Comparison of ENCODE assay signal across 1 cellular context in the genomic region with DNA sequence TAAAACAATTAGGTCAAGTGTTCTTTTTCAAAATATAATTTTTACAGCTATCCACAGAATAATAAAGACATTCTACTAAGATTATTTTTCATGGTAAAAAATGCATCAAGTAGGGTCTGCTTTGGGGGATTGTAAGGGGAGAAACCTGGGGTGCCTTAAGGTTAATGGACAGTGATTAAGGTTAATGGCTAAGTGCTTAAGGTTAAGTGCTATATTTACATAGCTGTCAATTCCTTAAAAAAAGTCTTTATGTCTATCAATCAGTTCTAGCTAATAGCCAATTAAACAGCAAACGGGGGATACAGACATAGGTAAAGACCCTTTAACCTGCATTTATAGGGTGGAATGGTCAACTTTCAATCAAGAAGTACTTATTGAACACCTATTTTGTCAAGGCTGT.
TF ChIP-seq lines count a peak whose summit lies in the region.

No MANE protein-coding gene starts in this region.

TF ChIP-seq in GM23338, 12 proteins besides CTCF, POLR2A, EP300 and RAD21 (continued from another document):
- TF ChIP-seq, protein P1, sequence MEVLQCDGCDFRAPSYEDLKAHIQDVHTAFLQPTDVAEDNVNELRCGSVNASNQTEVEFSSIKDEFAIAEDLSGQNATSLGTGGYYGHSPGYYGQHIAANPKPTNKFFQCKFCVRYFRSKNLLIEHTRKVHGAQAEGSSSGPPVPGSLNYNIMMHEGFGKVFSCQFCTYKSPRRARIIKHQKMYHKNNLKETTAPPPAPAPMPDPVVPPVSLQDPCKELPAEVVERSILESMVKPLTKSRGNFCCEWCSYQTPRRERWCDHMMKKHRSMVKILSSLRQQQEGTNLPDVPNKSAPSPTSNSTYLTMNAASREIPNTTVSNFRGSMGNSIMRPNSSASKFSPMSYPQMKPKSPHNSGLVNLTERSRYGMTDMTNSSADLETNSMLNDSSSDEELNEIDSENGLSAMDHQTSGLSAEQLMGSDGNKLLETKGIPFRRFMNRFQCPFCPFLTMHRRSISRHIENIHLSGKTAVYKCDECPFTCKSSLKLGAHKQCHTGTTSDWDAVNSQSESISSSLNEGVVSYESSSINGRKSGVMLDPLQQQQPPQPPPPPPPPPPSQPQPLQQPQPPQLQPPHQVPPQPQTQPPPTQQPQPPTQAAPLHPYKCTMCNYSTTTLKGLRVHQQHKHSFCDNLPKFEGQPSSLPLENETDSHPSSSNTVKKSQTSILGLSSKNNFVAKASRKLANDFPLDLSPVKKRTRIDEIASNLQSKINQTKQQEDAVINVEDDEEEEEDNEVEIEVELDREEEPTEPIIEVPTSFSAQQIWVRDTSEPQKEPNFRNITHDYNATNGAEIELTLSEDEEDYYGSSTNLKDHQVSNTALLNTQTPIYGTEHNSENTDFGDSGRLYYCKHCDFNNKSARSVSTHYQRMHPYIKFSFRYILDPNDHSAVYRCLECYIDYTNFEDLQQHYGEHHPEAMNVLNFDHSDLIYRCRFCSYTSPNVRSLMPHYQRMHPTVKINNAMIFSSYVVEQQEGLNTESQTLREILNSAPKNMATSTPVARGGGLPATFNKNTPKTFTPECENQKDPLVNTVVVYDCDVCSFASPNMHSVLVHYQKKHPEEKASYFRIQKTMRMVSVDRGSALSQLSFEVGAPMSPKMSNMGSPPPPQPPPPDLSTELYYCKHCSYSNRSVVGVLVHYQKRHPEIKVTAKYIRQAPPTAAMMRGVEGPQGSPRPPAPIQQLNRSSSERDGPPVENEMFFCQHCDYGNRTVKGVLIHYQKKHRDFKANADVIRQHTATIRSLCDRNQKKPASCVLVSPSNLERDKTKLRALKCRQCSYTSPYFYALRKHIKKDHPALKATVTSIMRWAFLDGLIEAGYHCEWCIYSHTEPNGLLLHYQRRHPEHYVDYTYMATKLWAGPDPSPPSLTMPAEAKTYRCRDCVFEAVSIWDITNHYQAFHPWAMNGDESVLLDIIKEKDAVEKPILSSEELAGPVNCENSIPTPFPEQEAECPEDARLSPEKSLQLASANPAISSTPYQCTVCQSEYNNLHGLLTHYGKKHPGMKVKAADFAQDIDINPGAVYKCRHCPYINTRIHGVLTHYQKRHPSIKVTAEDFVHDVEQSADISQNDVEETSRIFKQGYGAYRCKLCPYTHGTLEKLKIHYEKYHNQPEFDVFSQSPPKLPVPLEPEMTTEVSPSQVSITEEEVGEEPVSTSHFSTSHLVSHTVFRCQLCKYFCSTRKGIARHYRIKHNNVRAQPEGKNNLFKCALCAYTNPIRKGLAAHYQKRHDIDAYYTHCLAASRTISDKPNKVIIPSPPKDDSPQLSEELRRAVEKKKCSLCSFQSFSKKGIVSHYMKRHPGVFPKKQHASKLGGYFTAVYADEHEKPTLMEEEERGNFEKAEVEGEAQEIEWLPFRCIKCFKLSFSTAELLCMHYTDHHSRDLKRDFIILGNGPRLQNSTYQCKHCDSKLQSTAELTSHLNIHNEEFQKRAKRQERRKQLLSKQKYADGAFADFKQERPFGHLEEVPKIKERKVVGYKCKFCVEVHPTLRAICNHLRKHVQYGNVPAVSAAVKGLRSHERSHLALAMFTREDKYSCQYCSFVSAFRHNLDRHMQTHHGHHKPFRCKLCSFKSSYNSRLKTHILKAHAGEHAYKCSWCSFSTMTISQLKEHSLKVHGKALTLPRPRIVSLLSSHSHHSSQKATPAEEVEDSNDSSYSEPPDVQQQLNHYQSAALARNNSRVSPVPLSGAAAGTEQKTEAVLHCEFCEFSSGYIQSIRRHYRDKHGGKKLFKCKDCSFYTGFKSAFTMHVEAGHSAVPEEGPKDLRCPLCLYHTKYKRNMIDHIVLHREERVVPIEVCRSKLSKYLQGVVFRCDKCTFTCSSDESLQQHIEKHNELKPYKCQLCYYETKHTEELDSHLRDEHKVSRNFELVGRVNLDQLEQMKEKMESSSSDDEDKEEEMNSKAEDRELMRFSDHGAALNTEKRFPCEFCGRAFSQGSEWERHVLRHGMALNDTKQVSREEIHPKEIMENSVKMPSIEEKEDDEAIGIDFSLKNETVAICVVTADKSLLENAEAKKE (CRISPR knock-in tag; IDR thresholded peaks at IDR 0.05): no peak
- peak; percentile 99 for TF ChIP-seq NANOG (IDR thresholded peaks at IDR 0.05; ENCODE audit: borderline replicate concordance)
TF ChIP-seq in GM23338: peak in this region for 1.
